1 cellular context compared by ENCODE assay signal in the genomic region with DNA sequence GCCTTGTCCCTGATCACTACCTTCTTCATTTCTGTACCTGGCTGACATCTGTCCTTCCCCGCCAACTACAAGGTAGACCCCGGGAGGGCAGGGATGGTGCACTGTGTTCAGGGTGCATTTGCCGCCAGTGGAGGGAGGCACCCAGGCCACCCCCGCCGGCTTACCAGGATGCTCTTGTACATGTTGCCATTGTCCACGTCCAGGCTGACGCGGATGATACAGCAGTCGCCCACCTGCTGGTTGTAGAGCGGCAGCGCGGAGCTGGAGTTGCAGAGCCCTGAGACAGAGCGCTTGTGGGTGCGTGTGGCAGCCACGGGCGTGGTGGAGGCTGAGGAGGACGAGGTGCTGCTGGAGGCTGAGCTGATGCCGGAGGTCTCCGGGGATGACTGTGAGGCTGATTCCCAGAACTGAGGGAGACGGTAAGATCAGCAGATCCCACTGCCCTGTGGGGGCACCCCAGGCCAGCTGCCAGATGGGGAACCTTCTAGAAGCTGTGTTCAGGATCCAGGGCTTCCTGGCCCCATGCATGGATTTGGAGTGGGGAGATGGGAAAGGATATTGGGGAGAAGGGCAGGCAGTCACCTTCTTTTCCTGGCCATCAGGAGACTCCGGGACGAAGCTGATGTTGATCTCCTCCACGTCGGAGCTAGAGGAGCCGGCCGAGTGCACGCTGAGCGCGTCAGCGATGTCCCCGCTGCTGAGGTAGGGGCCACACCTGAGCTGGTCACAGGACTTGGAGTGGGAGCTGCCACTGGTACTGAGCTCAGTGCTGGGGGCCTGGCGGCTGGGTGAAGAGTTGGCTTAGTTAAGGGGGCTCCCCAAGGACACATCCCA.
TF ChIP-seq lines count a peak whose summit lies in the region.

No MANE protein-coding gene starts in this region.

TF ChIP-seq in K562, 482 proteins besides CTCF, POLR2A, EP300 and RAD21:
- peak; percentile 44; the same call in 1 of the 2 replicates for TF ChIP-seq POLR2G (IDR thresholded peaks at IDR 0.05; ENCODE audit: low read depth, low read length)
- no peak for TF ChIP-seq LCOR (CRISPR knock-in tag; IDR thresholded peaks at IDR 0.05)
